In the genomic region with DNA sequence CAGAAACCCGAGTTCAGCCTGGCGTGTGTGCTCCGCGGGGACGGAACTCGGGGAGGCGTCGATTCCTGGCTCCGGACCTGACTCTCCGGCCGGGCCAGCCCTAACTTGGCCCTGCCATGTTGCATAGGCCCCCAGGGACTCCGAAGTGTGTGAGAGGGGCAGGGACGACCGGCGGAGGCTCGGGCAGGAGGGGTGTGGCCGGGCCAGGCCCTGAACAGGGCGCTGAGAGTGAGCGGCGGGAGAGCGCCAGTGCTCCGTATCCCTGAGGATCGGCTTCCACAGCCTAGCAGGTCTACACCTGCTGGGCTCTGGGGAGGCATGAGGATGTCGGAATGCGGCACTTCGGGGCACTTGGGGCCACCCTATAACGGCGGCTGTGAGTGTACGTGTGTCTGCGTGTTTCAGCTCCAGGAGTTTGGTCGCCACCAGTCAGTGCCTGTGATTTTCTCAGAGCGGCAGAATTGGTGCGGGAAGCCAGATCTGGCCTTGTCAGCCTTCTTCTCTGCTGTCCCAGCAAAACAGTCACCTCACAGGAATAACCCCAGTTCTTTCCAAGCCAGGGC, we compare ENCODE assay signal across 1 cellular context.
TF ChIP-seq lines count a peak whose summit lies in the region.

No MANE protein-coding gene starts in this region.

TF ChIP-seq in IMR-90, 13 proteins besides CTCF, POLR2A, EP300 and RAD21:
- TF ChIP-seq BHLHE40 (IDR thresholded peaks at IDR 0.05; ENCODE audit: low read depth, low read length), result no peak
- no peak for TF ChIP-seq FOS (IDR thresholded peaks at IDR 0.05; ENCODE audit: low read depth, low read length)
- TF ChIP-seq NFE2L2 (IDR thresholded peaks at IDR 0.05; ENCODE audit: low read depth, low read length), result no peak
- TF ChIP-seq, protein P1, sequence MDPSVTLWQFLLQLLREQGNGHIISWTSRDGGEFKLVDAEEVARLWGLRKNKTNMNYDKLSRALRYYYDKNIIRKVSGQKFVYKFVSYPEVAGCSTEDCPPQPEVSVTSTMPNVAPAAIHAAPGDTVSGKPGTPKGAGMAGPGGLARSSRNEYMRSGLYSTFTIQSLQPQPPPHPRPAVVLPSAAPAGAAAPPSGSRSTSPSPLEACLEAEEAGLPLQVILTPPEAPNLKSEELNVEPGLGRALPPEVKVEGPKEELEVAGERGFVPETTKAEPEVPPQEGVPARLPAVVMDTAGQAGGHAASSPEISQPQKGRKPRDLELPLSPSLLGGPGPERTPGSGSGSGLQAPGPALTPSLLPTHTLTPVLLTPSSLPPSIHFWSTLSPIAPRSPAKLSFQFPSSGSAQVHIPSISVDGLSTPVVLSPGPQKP (IDR thresholded peaks at IDR 0.05; ENCODE audit: borderline replicate concordance, low read depth, low read length), result no peak
- TF ChIP-seq CHD1 (IDR thresholded peaks at IDR 0.05; ENCODE audit: low read depth, low read length), result no peak
- TF ChIP-seq MAFK (IDR thresholded peaks at IDR 0.05; ENCODE audit: low read depth, low read length), result no peak
- no peak for TF ChIP-seq CEBPB (IDR thresholded peaks at IDR 0.05; ENCODE audit: low read depth, low read length)
- TF ChIP-seq RFX5 (IDR thresholded peaks at IDR 0.05; ENCODE audit: low read depth, low read length), result no peak
- TF ChIP-seq, protein P2, sequence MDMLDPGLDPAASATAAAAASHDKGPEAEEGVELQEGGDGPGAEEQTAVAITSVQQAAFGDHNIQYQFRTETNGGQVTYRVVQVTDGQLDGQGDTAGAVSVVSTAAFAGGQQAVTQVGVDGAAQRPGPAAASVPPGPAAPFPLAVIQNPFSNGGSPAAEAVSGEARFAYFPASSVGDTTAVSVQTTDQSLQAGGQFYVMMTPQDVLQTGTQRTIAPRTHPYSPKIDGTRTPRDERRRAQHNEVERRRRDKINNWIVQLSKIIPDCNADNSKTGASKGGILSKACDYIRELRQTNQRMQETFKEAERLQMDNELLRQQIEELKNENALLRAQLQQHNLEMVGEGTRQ (IDR thresholded peaks at IDR 0.05; ENCODE audit: low read depth, low read length), result no peak
- no peak for TF ChIP-seq MXI1 (IDR thresholded peaks at IDR 0.05; ENCODE audit: borderline replicate concordance, low read depth, low read length)
- no peak for TF ChIP-seq MAZ (IDR thresholded peaks at IDR 0.05; ENCODE audit: borderline replicate concordance, low read depth, low read length)
- TF ChIP-seq RCOR1 (IDR thresholded peaks at IDR 0.05; ENCODE audit: insufficient replicate concordance, low read length), result no peak
- no peak for TF ChIP-seq SMC3 (IDR thresholded peaks at IDR 0.05; ENCODE audit: low read depth, low read length)
